12 cellular contexts compared by ENCODE assay signal in genomic region chr4:142656178-142656577, GRCh38.
A peak's percentile ranks its signal among the peaks of the same experiment; 100 is the strongest.
DNase-seq lines count a peak whose midpoint lies in the region; ATAC-seq and TF ChIP-seq lines count a peak whose summit lies in the region.
"Had no signal": no experiment of that assay in that cellular context is flagged by ENCODE, and none has a peak within 500 bp of the region (broad histone marks: within the 10 kb centered on the region; RNA-seq: fewer than 3 reads in every experiment).

No MANE protein-coding gene starts in this region.

- no peak overlapping the region for H3K4me2 ChIP-seq in HCT116 (ENCODE audit: low read length)

- H3K27ac ChIP-seq in HCT116 (ENCODE audit: low read depth, low read length): no peak overlapping the region
- H3K27ac ChIP-seq: epithelial cell of prostate, HL-60, ovary had no signal

- H3K9me3 ChIP-seq in HCT116 (ENCODE audit: control insufficient read depth in 1 of 2, insufficient read depth in 1 of 2, low read depth in 1 of 2, low read length in 2 of 2): peaks cover 20 to 28% of the 10 kb centered on the region in 2 experiments; a peak in 3 of 4 replicates

- no peak overlapping the region for H3K9ac ChIP-seq in HCT116 (ENCODE audit: low read length)

- H3K4me1 ChIP-seq in HCT116 (ENCODE audit: control insufficient read depth in 1 of 2, insufficient read depth in 2 of 2, low read length in 2 of 2): no peaks in the 10 kb centered on the region

- TF ChIP-seq POLR2A in HCT116 (IDR thresholded peaks at IDR 0.05; ENCODE audit: borderline replicate concordance, extremely low read depth, insufficient read depth, insufficient read length): no peak

- no peaks in the 10 kb centered on the region for H3K36me3 ChIP-seq in HCT116 (ENCODE audit: control insufficient read depth in 1 of 2, insufficient read depth in 2 of 2, low read length in 2 of 2)
- H3K36me3 ChIP-seq: ovary had no signal

- TF ChIP-seq RAD21 in HCT116 (IDR thresholded peaks at IDR 0.05; ENCODE audit: low read depth): no peak

- TF ChIP-seq CTCF in HCT116 (IDR thresholded peaks at IDR 0.05 in 2 of 3, conservative IDR thresholded peaks at IDR 0.05 in 1 of 3; ENCODE audit: borderline replicate concordance in 1 of 3, insufficient read depth in 1 of 3, low read depth in 2 of 3, low read length in 2 of 3): no peak
- no peak for TF ChIP-seq CTCF in choroid plexus epithelial cell (conservative IDR thresholded peaks at IDR 0.05; ENCODE audit: low read depth, low read length)
- TF ChIP-seq CTCF in GM20000 (IDR thresholded peaks at IDR 0.05; ENCODE audit: extremely low read depth, missing control alignments): no peak

- H2AFZ ChIP-seq in HCT116 (ENCODE audit: low read depth, low read length, poor library complexity, severe bottlenecking): no peak overlapping the region

- ATAC-seq in HCT116: no peak
- no peak for ATAC-seq in HG03457 (IDR thresholded peaks at IDR 0.05; ENCODE audit: unreplicated experiment)

- no peaks in the 10 kb centered on the region for H3K9me2 ChIP-seq in HCT116 (ENCODE audit: insufficient read depth)

- CTCF ChIA-PET in HCT116 (lab: Charles Lee): no interaction called here

- RAD21 ChIA-PET in HCT116 (lab: Charles Lee; ENCODE audit: low non-redundant PET in 1 of 2, low total read pairs in 2 of 2, uncharacterized antibody in 2 of 2, unreplicated experiment in 2 of 2): no interaction called here

- no peaks in the 10 kb centered on the region for H3K79me2 ChIP-seq in HCT116 (ENCODE audit: insufficient read depth, low read length)

- peak; percentile 13 for DNase-seq in HCT116 (ENCODE audit: low read depth, low spot score)
- peak; percentile 29 for DNase-seq in NCI-H226
- DNase-seq in choroid plexus epithelial cell (ENCODE audit: low read depth): peak; percentile 23
- peak; percentile 0 for DNase-seq in skeletal muscle cell (ENCODE audit: low read depth)
- no peak for DNase-seq in NCI-H2227 (lab: John Stamatoyannopoulos, UW; ENCODE audit: unreplicated experiment)
- DNase-seq in GM20000 (ENCODE audit: low spot score): no peak
- DNase-seq: GOT3, NCI-H1930, ovary had no signal

- intact Hi-C loops in HCT116 (cut with micrococcal nuclease): no loop called here

- no peaks in the 10 kb centered on the region for H4K20me1 ChIP-seq in HCT116 (ENCODE audit: insufficient read depth)

- H3K4me3 ChIP-seq in HCT116 (replicated peaks in 1 of 2; ENCODE audit: low read depth in 1 of 2, low read length in 2 of 2) (no peak overlapping the region), choroid plexus epithelial cell (ENCODE audit: low read depth, low read length) (no peak overlapping the region), skeletal muscle cell (ENCODE audit: low read depth, low read length) (no peak overlapping the region)
- H3K4me3 ChIP-seq: ovary had no signal

- no TSS peak for BruUV-seq in HCT116 (replicated peaks; lab: Mats Ljungman, UMichigan)

- H3K27me3 ChIP-seq in HCT116 (ENCODE audit: insufficient read depth, low read length): no peaks in the 10 kb centered on the region
- H3K27me3 ChIP-seq: ovary had no signal

- POLR2A ChIA-PET in HCT116 (lab: Charles Lee): no interaction called here

TF ChIP-seq in HCT116, 20 proteins besides CTCF, POLR2A, EP300 and RAD21:
- no peak for TF ChIP-seq EZH2phosphoT487 (IDR thresholded peaks at IDR 0.05; ENCODE audit: borderline replicate concordance)
- TF ChIP-seq CBX3 (IDR thresholded peaks at IDR 0.05; ENCODE audit: low read depth): 0 out of 2 replicates have a peak, but pooled peaks have one; percentile 39

Comparison
In these comparisons a context has a peak if more than half of its experiments do, and no peak if none do; other contexts are left out.
1. DNase-seq: peak in HCT116 (single experiment), NCI-H226 (single experiment), choroid plexus epithelial cell (single experiment) and skeletal muscle cell (single experiment); none in NCI-H2227 (single experiment) and GM20000 (single experiment).